In genomic region chr22:19120829-19121630, GRCh38 we compare ENCODE assay signal across 8 cellular contexts. TPM values are rescaled to one million over a fixed set of nuclear protein-coding genes. Genes with fewer than 3 reads are reported as not detected.
DNase-seq lines count a peak whose midpoint lies in the region; ATAC-seq and TF ChIP-seq lines count a peak whose summit lies in the region.

No MANE protein-coding gene starts in this region.

- WGBS in esophagus, 2 donors = 14 to 15% methylated on average over 23 of the region's 23 CpGs

- peak overlapping the region; percentile 97 for H3K4me3 ChIP-seq in H7 (ENCODE audit: insufficient read depth, low read depth, low read length)
- peak overlapping the region; percentile 72 to 87 for H3K4me3 ChIP-seq in esophagus (ENCODE audit: low read depth in 1 of 2, low read length in 2 of 2)

- H3K9me3 ChIP-seq in T-helper 17 cell (ENCODE audit: control insufficient read depth, low read length, poor library complexity, severe bottlenecking) = no peaks in the 10 kb centered on the region
- H3K9me3 ChIP-seq in esophagus (ENCODE audit: control insufficient read depth in 2 of 2, insufficient read depth in 1 of 2, low read depth in 1 of 2, low read length in 1 of 2) = no peaks in the 10 kb centered on the region

- H3K4me3 Mint-ChIP-seq in T-helper 17 cell (peak overlapping the region; percentile 89), nephron (peak overlapping the region; percentile 88 to 94 (median 89))

- peak overlapping the region; percentile 96 to 97 for H3K27ac ChIP-seq in esophagus (ENCODE audit: low read depth in 2 of 2, low read length in 1 of 2)

- H3K27me3 ChIP-seq in H7 (ENCODE audit: control insufficient read depth, insufficient read depth, low read length) (no peaks in the 10 kb centered on the region), esophagus (ENCODE audit: control insufficient read depth in 1 of 2, insufficient read depth in 2 of 2, low read length in 2 of 2) (no peaks in the 10 kb centered on the region)

- H3K36me3 Mint-ChIP-seq in T-helper 17 cell (ENCODE audit: low read depth) (no peaks in the 10 kb centered on the region), nephron (ENCODE audit: low read depth) (no peaks in the 10 kb centered on the region)

- peaks cover 48% of the 10 kb centered on the region for H3K4me1 Mint-ChIP-seq in T-helper 17 cell
- peaks cover 50% of the 10 kb centered on the region for H3K4me1 Mint-ChIP-seq in nephron

- no peak for ATAC-seq in T-helper 17 cell
- ATAC-seq in HG03159 (IDR thresholded peaks at IDR 0.05; ENCODE audit: unreplicated experiment) = no peak

- no peaks in the 10 kb centered on the region for H3K36me3 ChIP-seq in H7 (replicated peaks; ENCODE audit: control insufficient read depth, insufficient read depth, low read length)
- peaks cover 0 to 10% of the 10 kb centered on the region in 2 donors for H3K36me3 ChIP-seq in esophagus (ENCODE audit: control insufficient read depth in 2 of 2, insufficient read depth in 2 of 2, low read length in 1 of 2)

- no peaks in the 10 kb centered on the region for H3K9me3 Mint-ChIP-seq in nephron

- no peaks in the 10 kb centered on the region for H3K27me3 Mint-ChIP-seq in T-helper 17 cell
- H3K27me3 Mint-ChIP-seq in nephron (ENCODE audit: low read depth) = peaks cover 6% of the 10 kb centered on the region

- TF ChIP-seq CTCF in nephron (IDR thresholded peaks at IDR 0.05; ENCODE audit: unreplicated experiment in 3 of 3) = no peak

- peaks cover 21 to 36% of the 10 kb centered on the region in 2 donors for H3K4me1 ChIP-seq in esophagus (ENCODE audit: control insufficient read depth in 2 of 2, insufficient read depth in 2 of 2, low read length in 1 of 2)

- DNase-seq in AG20443 (ENCODE audit: low spot score) (peak; percentile 62), H7 (peak; percentile 78), T-helper 17 cell (no peak), NCI-H1417 (lab: John Stamatoyannopoulos, UW) (no peak), NCI-H1436 (lab: John Stamatoyannopoulos, UW) (no peak)

- H3K27ac Mint-ChIP-seq in T-helper 17 cell (peak overlapping the region; percentile 86), nephron (peak overlapping the region; percentile 64 to 91 (median 82))

RNA-seq across cellular contexts. Expression of gene DGCR2, which starts 1.2 kb away (rescaled TPM):
- 60.1 and 72.4 TPM in 2 replicates for total RNA-seq in H7 (2014; rRNA removed; shearing (Covaris generic))
- total RNA-seq in T-helper 17 cell = 10 to 100 TPM; 37.7 TPM
- polyA plus RNA-seq in esophagus = 10 to 100 TPM; 32.2 to 32.9 TPM

RNA-seq across cellular contexts. Expression of gene TSSK2, which starts 10.1 kb away (rescaled TPM):
- total RNA-seq in H7 (2014; rRNA removed; shearing (Covaris generic)) = not detected in 2 replicates
- total RNA-seq in T-helper 17 cell = under 1 TPM; 0.20 to 0.29 TPM
- under 1 TPM; 0.05 to 0.06 TPM for polyA plus RNA-seq in esophagus

RNA-seq across cellular contexts. Expression of gene ESS2, which starts 23.4 kb away (rescaled TPM):
- total RNA-seq in H7 (2014; rRNA removed; shearing (Covaris generic)) = 17.6 and 28.4 TPM in 2 replicates
- 10 to 100 TPM; 34.7 to 46.5 TPM for total RNA-seq in T-helper 17 cell
- 10 to 100 TPM; 11.9 to 13.4 TPM for polyA plus RNA-seq in esophagus

RNA-seq across cellular contexts. Expression of gene GSC2, which starts 29.1 kb away (rescaled TPM):
- 0.78 TPM in 1 of 2 replicates, not detected in the other for total RNA-seq in H7 (2014; rRNA removed; shearing (Covaris generic))
- total RNA-seq in T-helper 17 cell = not detected
- polyA plus RNA-seq in esophagus = not detected

RNA-seq across cellular contexts. Expression of gene SLC25A1, which starts 57.5 kb away (rescaled TPM):
- 171 and 188 TPM in 2 replicates for total RNA-seq in H7 (2014; rRNA removed; shearing (Covaris generic))
- 10 to 100 TPM; 18.4 to 21.3 TPM for total RNA-seq in T-helper 17 cell
- polyA plus RNA-seq in esophagus = 10 to 100 TPM; 36.1 to 54.6 TPM

Comparison
In these comparisons a context has a peak if more than half of its experiments do, and no peak if none do; other contexts are left out.
1. DNase-seq: peak in AG20443 (single experiment) and H7 (single experiment); none in T-helper 17 cell (0 of 3), NCI-H1417 (0 of 3) and NCI-H1436 (single experiment).